In the genomic region with DNA sequence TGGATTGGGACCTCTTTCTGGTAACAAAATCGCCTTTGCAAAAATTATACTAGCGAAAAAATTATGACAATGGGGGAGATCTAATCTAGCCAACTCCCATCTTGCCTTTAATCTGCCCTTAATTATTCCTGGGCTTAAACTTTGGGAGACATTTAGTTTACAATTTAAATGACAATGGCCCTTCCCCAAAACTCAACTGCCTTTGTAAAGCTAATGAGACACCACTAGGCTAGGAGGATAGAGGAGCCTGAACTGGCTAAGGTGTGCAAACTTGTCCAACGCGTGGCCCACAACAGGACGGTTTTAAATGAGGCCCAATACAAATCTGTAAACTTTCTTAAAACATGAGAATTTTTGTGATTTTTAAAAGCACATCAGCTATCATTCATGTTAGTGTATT, we compare ENCODE assay signal across 17 cellular contexts.
"Had no signal": no experiment of that assay in that cellular context is flagged by ENCODE, and none has a peak within 500 bp of the region (broad histone marks: within the 10 kb centered on the region; RNA-seq: fewer than 3 reads in every experiment).

No MANE protein-coding gene starts in this region.

- DNase-seq: activated T-cell treated with anti-CD3 and anti-CD28 coated beads, Interleukin-2, amount 50 U/mL, for 1 hour; aorta; caudate nucleus; effector CD4-positive, alpha-beta T cell; nephron progenitor cell; nucleus accumbens; right lobe of liver; stimulated activated CD4-positive, alpha-beta T cell treated with anti-CD3 and anti-CD28 coated beads, Interleukin-1b, Interleukin-23, amount 100 ng/mL, for 48 hours; stimulated activated naive CD8-positive, alpha-beta T cell treated with anti-CD3 and anti-CD28 coated beads, Interleukin-15, amount 100 ng/mL, for 72 hours; tibial artery had no signal

- H3K9me3 ChIP-seq: heart right ventricle, right lobe of liver, tibial artery had no signal

- H3K27me3 ChIP-seq: heart right ventricle, right lobe of liver, tibial artery had no signal

- FAIRE-seq: islet of Langerhans, TTC549 had no signal

- H3K27ac ChIP-seq: parathyroid adenoma, right lobe of liver, skin epidermis, tibial artery had no signal

- H3K4me1 ChIP-seq: parathyroid adenoma had no signal

- H3K9ac ChIP-seq: parathyroid adenoma had no signal

- H2AFZ ChIP-seq: parathyroid adenoma had no signal

- H3K4me3 ChIP-seq: heart right ventricle, right lobe of liver, skin epidermis, tibial artery had no signal

- ATAC-seq: activated naive CD4-positive, alpha-beta T cell treated with anti-CD3 and anti-CD28 coated beads, Interleukin-2, amount 50 U/mL, for 72 hours; activated T-helper 17 cell treated with anti-CD3 and anti-CD28 coated beads, Interleukin-2, amount 50 U/mL, for 72 hours; stimulated activated naive CD8-positive, alpha-beta T cell treated with anti-CD3 and anti-CD28 coated beads, Interleukin-15, amount 100 ng/mL, for 72 hours had no signal
